ENCODE assay signal across 19 cellular contexts in the genomic region with DNA sequence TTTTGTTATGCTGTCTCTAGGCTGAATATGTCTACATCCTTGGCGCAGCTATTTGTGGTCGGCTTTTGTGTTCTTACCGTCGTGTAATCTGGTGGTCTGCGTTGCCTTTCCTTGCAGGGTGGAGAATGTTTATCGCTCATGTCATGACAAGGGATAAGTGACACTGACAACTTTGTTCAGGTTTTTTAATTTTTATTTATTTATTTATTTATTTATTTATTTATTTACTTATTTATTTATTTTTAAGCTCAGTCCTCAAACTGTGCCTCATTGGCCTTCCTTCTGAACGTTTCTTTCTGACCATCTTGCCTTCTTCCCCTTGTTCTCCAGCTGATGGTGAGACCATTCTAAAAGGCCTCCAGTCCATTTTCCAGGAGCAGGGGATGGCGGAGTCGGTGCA.
"Had no signal": no experiment of that assay in that cellular context is flagged by ENCODE, and none has a peak within 500 bp of the region (broad histone marks: within the 10 kb centered on the region; RNA-seq: fewer than 3 reads in every experiment).

No MANE protein-coding gene starts in this region.

- ATAC-seq: foreskin keratinocyte, gastrocnemius medialis, heart right ventricle, left cardiac atrium, left lung, left ventricle myocardium superior, lower lobe of right lung, mucosa of descending colon had no signal

- H3K4me1 ChIP-seq: foreskin keratinocyte, left lung had no signal

- DNase-seq: dermis blood vessel endothelial cell; dorsolateral prefrontal cortex; effector CD4-positive, alpha-beta T cell; effector memory CD4-positive, alpha-beta T cell; foreskin keratinocyte; gastrocnemius medialis; glutamatergic neuron; head of caudate nucleus; heart right ventricle; hippocampal formation; left cardiac atrium; left lung; left ventricle myocardium superior; lower lobe of right lung; mesenchymal stem cell; mucosa of descending colon had no signal

- H3K27me3 ChIP-seq: esophagus muscularis mucosa, foreskin keratinocyte, gastrocnemius medialis, heart right ventricle, left lung had no signal

- H3K36me3 ChIP-seq: gastrocnemius medialis had no signal

- H3K4me3 ChIP-seq: coronary artery, dorsolateral prefrontal cortex, esophagus muscularis mucosa, gastrocnemius medialis, heart right ventricle, left lung, lower lobe of right lung, mucosa of descending colon had no signal

- H3K9me3 Mint-ChIP-seq: mesothelial cell of epicardium had no signal

- H3K27ac ChIP-seq: coronary artery, dorsolateral prefrontal cortex, esophagus muscularis mucosa, foreskin keratinocyte, gastrocnemius medialis, heart right ventricle, left lung, lower lobe of right lung had no signal

- H3K4me3 Mint-ChIP-seq: mesothelial cell of epicardium had no signal

- H3K9me3 ChIP-seq: esophagus muscularis mucosa, gastrocnemius medialis, heart right ventricle, left lung, lower lobe of right lung, mucosa of descending colon had no signal
